8 cellular contexts compared by ENCODE assay signal in the genomic region with DNA sequence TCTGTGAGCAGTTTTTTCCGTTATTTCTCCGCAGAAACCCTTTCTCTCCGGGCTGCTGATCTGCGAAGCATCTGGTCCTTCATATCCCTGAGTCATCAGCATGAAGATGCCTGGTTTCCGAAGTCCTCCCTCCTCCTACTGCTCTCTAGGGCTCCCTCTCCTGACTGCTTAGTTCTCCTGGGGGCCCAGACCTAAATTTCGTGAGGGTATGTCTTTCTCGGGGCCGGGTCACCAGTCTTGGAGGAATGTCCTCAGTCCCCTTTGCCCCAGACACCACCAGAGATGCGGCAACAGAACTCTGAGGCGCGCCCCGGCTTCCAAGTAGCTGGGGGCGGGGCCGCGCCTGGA. TPM values are rescaled to one million over a fixed set of nuclear protein-coding genes. Genes with fewer than 3 reads are reported as not detected.
DNase-seq lines count a peak whose midpoint lies in the region; ATAC-seq, FAIRE-seq and TF ChIP-seq lines count a peak whose summit lies in the region.

No MANE protein-coding gene starts in this region.

- no peak for FAIRE-seq in small intestine (lab: Jason Lieb, UNC)

- peak; percentile 96 for DNase-seq in DMS53 (lab: John Stamatoyannopoulos, UW)
- DNase-seq in SK-N-MC (ENCODE audit: low read depth, low spot score): peak; percentile 12
- DNase-seq in fibroblast of lung (ENCODE audit: low read depth in 2 of 2): peak; percentile 39 to 60
- DNase-seq in osteoblast (ENCODE audit: insufficient read length, low spot score, missing footprints): peak; percentile 91
- DNase-seq in iPS-NIHi7 (ENCODE audit: extremely low spot score): no peak
- DNase-seq in iPS-NIHi11 (ENCODE audit: low spot score): no peak
- DNase-seq in small intestine: no peak

- 1 to 2% (median 2%) methylated on average over 15 of the region's 15 CpGs for WGBS in small intestine, 3 donors

- H3K27ac ChIP-seq in SK-N-MC (no peak overlapping the region), fibroblast of lung (ENCODE audit: insufficient read depth, low read length) (no peak overlapping the region), osteoblast (ENCODE audit: low read depth, low read length) (no peak overlapping the region), small intestine (ENCODE audit: low read depth in 1 of 2, low read length in 1 of 2) (peak overlapping the region in 1 of 2 donors; percentile 93)

- H3K4me3 ChIP-seq in SK-N-MC (peak overlapping the region; percentile 86), fibroblast of lung (replicated peaks in 1 of 4; ENCODE audit: control extremely low read depth in 1 of 4, insufficient read depth in 1 of 4, low read depth in 3 of 4, low read length in 4 of 4) (peak overlapping the region in 3 of 4 experiments; percentile 31 to 44 (median 40)), osteoblast (ENCODE audit: insufficient read depth, low read length) (peak overlapping the region; percentile 63), small intestine (ENCODE audit: low read depth in 1 of 2, low read length in 2 of 2) (peak overlapping the region in 1 of 2 donors; percentile 92)

- H3K4me1 ChIP-seq in fibroblast of lung (ENCODE audit: control insufficient read depth, extremely low read depth, insufficient read depth, low read length) (no peaks in the 10 kb centered on the region), osteoblast (ENCODE audit: insufficient read depth, low read length) (no peaks in the 10 kb centered on the region), small intestine (ENCODE audit: control insufficient read depth in 2 of 2, insufficient read depth in 1 of 2, low read depth in 1 of 2, low read length in 1 of 2) (peaks cover 0 to 3% of the 10 kb centered on the region in 2 donors)

- H2AFZ ChIP-seq in fibroblast of lung (ENCODE audit: low read length) (no peak overlapping the region), osteoblast (ENCODE audit: low read length) (no peak overlapping the region)

- H4K20me1 ChIP-seq in fibroblast of lung (ENCODE audit: control insufficient read depth, extremely low read depth, insufficient read depth, low read length) (no peaks in the 10 kb centered on the region), osteoblast (ENCODE audit: insufficient read depth, low read length) (no peaks in the 10 kb centered on the region)

- H3K36me3 ChIP-seq in SK-N-MC (ENCODE audit: insufficient read depth, low read length) (no peaks in the 10 kb centered on the region), fibroblast of lung (ENCODE audit: control insufficient read depth, insufficient read depth, low read length) (no peaks in the 10 kb centered on the region), osteoblast (ENCODE audit: insufficient read depth, low read length) (no peaks in the 10 kb centered on the region), small intestine (ENCODE audit: control insufficient read depth in 2 of 2, insufficient read depth in 2 of 2, low read length in 2 of 2) (no peaks in the 10 kb centered on the region)

- no peaks in the 10 kb centered on the region for H3K9me3 ChIP-seq in SK-N-MC (ENCODE audit: low read depth, low read length)
- H3K9me3 ChIP-seq in fibroblast of lung (ENCODE audit: control insufficient read depth, insufficient read depth, low read depth, low read length): no peaks in the 10 kb centered on the region
- no peaks in the 10 kb centered on the region for H3K9me3 ChIP-seq in osteoblast (ENCODE audit: low read depth, low read length)
- H3K9me3 ChIP-seq in small intestine (ENCODE audit: control insufficient read depth, low read depth): no peaks in the 10 kb centered on the region

- H3K4me2 ChIP-seq in fibroblast of lung (ENCODE audit: extremely low read depth, insufficient read depth, low read length) (peak overlapping the region; percentile 54), osteoblast (ENCODE audit: insufficient read depth, low read length) (peak overlapping the region; percentile 79)

- no peak overlapping the region for H3K9ac ChIP-seq in SK-N-MC (ENCODE audit: insufficient read length)
- H3K9ac ChIP-seq in fibroblast of lung (ENCODE audit: insufficient read depth, low read length): no peak overlapping the region

- H3K27me3 ChIP-seq in fibroblast of lung (ENCODE audit: control insufficient read depth, insufficient read depth, low read length): peaks cover 24% of the 10 kb centered on the region
- peaks cover 53% of the 10 kb centered on the region for H3K27me3 ChIP-seq in osteoblast (ENCODE audit: insufficient read depth, low read length)
- H3K27me3 ChIP-seq in small intestine (ENCODE audit: control insufficient read depth in 2 of 2, insufficient read depth in 2 of 2, low read length in 2 of 2): no peaks in the 10 kb centered on the region

- TF ChIP-seq CTCF in fibroblast of lung (conservative IDR thresholded peaks at IDR 0.05 in 1 of 2, IDR thresholded peaks at IDR 0.05 in 1 of 2; ENCODE audit: low read depth in 1 of 2, low read length in 2 of 2) (peak in 1 of 2 donors; percentile 20), osteoblast (IDR thresholded peaks at IDR 0.05; ENCODE audit: extremely low read depth, low read depth, low read length) (peak; percentile 18)

- no peaks in the 10 kb centered on the region for H3K79me2 ChIP-seq in fibroblast of lung (ENCODE audit: control insufficient read depth, insufficient read depth, low read length)
- H3K79me2 ChIP-seq in osteoblast (ENCODE audit: insufficient read depth, low read length): no peaks in the 10 kb centered on the region

- peak; percentile 5 for ATAC-seq in HG02623 (IDR thresholded peaks at IDR 0.05; ENCODE audit: unreplicated experiment)

RNA-seq across cellular contexts. Expression of gene BICDL1, which starts 0.6 kb away (rescaled TPM):
- total RNA-seq in fibroblast of lung (under 0.01 TPM in 1 of 2 replicates, not detected in the other), osteoblast (not detected in 2 replicates)
- polyA plus RNA-seq in fibroblast of lung (not detected in 2 replicates), small intestine (1 to 10 TPM; 5.7 to 9.8 (median 6.3) TPM)
- not detected in 2 replicates for polyA plus RNA-seq in fibroblast of lung (2012)
- not detected in 2 replicates for polyA minus RNA-seq in fibroblast of lung (ENCODE audit: low replicate concordance)

Comparison
In these comparisons a context has a peak if more than half of its experiments do, and no peak if none do; other contexts are left out.
1. DNase-seq: peak in DMS53 (single experiment), SK-N-MC (single experiment), fibroblast of lung (2 of 2) and osteoblast (single experiment); none in iPS-NIHi7 (single experiment), iPS-NIHi11 (single experiment) and small intestine (single experiment).